Comparison of ENCODE assay signal across 18 cellular contexts in the genomic region with DNA sequence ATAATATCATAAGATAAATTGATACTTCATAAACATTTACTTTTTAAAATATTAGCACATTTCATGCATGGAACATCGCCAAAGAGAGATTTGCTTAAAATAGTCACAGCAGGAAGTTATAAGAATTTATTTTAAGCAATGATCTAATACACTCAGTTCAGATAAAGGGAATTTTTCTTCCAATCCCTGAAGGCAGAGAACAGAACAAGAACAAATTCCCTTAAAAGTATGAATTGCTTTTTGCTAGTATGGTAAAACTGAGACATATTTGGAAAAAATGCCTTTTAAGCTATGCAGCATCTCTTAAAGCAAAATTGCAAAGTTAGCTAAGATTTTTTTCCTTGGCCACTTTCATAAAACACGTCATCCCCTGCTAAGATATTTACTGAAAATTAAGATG.
"Had no signal": no experiment of that assay in that cellular context is flagged by ENCODE, and none has a peak within 500 bp of the region (broad histone marks: within the 10 kb centered on the region; RNA-seq: fewer than 3 reads in every experiment).

No MANE protein-coding gene starts in this region.

- ATAC-seq: activated T-cell treated with anti-CD3 and anti-CD28 coated beads, Interleukin-2, amount 50 U/mL, for 72 hours; left colon; stimulated activated naive CD8-positive, alpha-beta T cell treated with anti-CD3 and anti-CD28 coated beads, Interleukin-15, Interleukin-2, amounts not matched to agents 100 U/mL and 50 U/mL, for 24 hours had no signal

- H3K9me3 ChIP-seq: colonic mucosa, transverse colon, vagina had no signal

- H3K4me3 Mint-ChIP-seq: activated T-cell treated with anti-CD3 and anti-CD28 coated beads, Interleukin-2, amount 50 U/mL, for 72 hours had no signal

- H3K27ac ChIP-seq: colonic mucosa, hepatocyte, transverse colon, vagina, WERI-Rb-1 had no signal

- H3K27ac Mint-ChIP-seq: activated T-cell treated with anti-CD3 and anti-CD28 coated beads, Interleukin-2, amount 50 U/mL, for 72 hours had no signal

- H3K27me3 ChIP-seq: colonic mucosa, hepatocyte, transverse colon, vagina had no signal

- H3K4me1 ChIP-seq: colonic mucosa, vagina had no signal

- H3K4me3 ChIP-seq: colonic mucosa, hepatocyte, lung, transverse colon, vagina had no signal

- DNase-seq: activated CD4-positive, alpha-beta T cell treated with anti-CD3 and anti-CD28 coated beads for 1 hour; activated effector memory CD4-positive, alpha-beta T cell treated with anti-CD3 and anti-CD28 coated beads, Interleukin-2, amount 50 U/mL, for 16 hours; activated naive CD4-positive, alpha-beta T cell treated with anti-CD3 and anti-CD28 coated beads, Interleukin-2, amount 50 U/mL, for 16 hours; activated T-cell treated with anti-CD3 and anti-CD28 coated beads, Interleukin-2, amount 50 U/mL, for 72 hours; caudate nucleus; colonic mucosa; erythroblast; left colon; midbrain; occipital lobe; stimulated activated naive CD8-positive, alpha-beta T cell treated with anti-CD3 and anti-CD28 coated beads, Interleukin-15, Interleukin-2, amounts not matched to agents 100 U/mL and 50 U/mL, for 24 hours; substantia nigra; SW 1271; transverse colon; WERI-Rb-1 had no signal
